11 cellular contexts compared by ENCODE assay signal in genomic region chr15:22989576-22990477, GRCh38. TPM values are rescaled to one million over a fixed set of nuclear protein-coding genes. Genes with fewer than 3 reads are reported as not detected.
DNase-seq lines count a peak whose midpoint lies in the region; ATAC-seq and TF ChIP-seq lines count a peak whose summit lies in the region.
"Had no signal": no experiment of that assay in that cellular context is flagged by ENCODE, and none has a peak within 500 bp of the region (broad histone marks: within the 10 kb centered on the region; RNA-seq: fewer than 3 reads in every experiment).

No MANE protein-coding gene starts in this region.

- WGBS in psoas muscle, 3 donors = 63 to 69% (median 64%) methylated on average over 7 of the region's 7 CpGs

- H3K4me1 ChIP-seq in DND-41 (ENCODE audit: insufficient read depth, low read length) (no peaks in the 10 kb centered on the region), Karpas-422 (ENCODE audit: low read length) (no peaks in the 10 kb centered on the region), psoas muscle (no peaks in the 10 kb centered on the region)

- H3K9me3 ChIP-seq in DND-41 (ENCODE audit: insufficient read depth, low read length, severe bottlenecking) = no peaks in the 10 kb centered on the region
- H3K9me3 ChIP-seq in Karpas-422 (ENCODE audit: low read length) = no peaks in the 10 kb centered on the region
- no peaks in the 10 kb centered on the region for H3K9me3 ChIP-seq in psoas muscle
- H3K9me3 ChIP-seq: thoracic aorta had no signal

- intact Hi-C loops in psoas muscle (cut with DNase I) = loop anchor here in 1 of 2 donors (10.0 kb wide), 1 partner anchor 45 kb away; the partner anchor contains the start of gene TUBGCP5

- no peak for DNase-seq in DND-41
- DNase-seq in Karpas-422 = peak; percentile 48
- peak; percentile 56 for DNase-seq in coronary artery (ENCODE audit: low spot score)
- DNase-seq in psoas muscle = no peak
- DNase-seq in NOMO-1 (lab: John Stamatoyannopoulos, UW; ENCODE audit: unreplicated experiment in 2 of 2) = no peak
- DNase-seq: activated CD4-positive, alpha-beta T cell treated with anti-CD3 and anti-CD28 coated beads, Interleukin-2, amount 10 ng/mL, durations not matched to agents 24 days and 14 days; SHP77 treated with DMSO at 0.1 percent for 48 hours; T1000 had no signal

- H2AFZ ChIP-seq in DND-41 (ENCODE audit: low read depth, low read length) = no peak overlapping the region
- H2AFZ ChIP-seq in Karpas-422 (ENCODE audit: low read length) = no peak overlapping the region

- no peaks in the 10 kb centered on the region for H4K20me1 ChIP-seq in DND-41 (ENCODE audit: insufficient read depth, low read length)
- H4K20me1 ChIP-seq in Karpas-422 (ENCODE audit: insufficient read depth, low read depth, low read length) = no peaks in the 10 kb centered on the region

- no peaks in the 10 kb centered on the region for H3K9me2 ChIP-seq in Karpas-422 (replicated peaks; ENCODE audit: insufficient read depth, low read length)

- H3K9ac ChIP-seq in DND-41 (ENCODE audit: low read depth, low read length) = no peak overlapping the region
- no peak overlapping the region for H3K9ac ChIP-seq in Karpas-422 (ENCODE audit: low read length)

- H3K27ac ChIP-seq in DND-41 (ENCODE audit: low read length) (no peak overlapping the region), Karpas-422 (ENCODE audit: low read length) (no peak overlapping the region), coronary artery (no peak overlapping the region), psoas muscle (no peak overlapping the region)
- H3K27ac ChIP-seq: thoracic aorta had no signal

- H3K27me3 ChIP-seq in DND-41 (ENCODE audit: insufficient read depth, low read length, poor library complexity) = no peaks in the 10 kb centered on the region
- H3K27me3 ChIP-seq in Karpas-422 (ENCODE audit: low read length) = no peaks in the 10 kb centered on the region
- no peaks in the 10 kb centered on the region for H3K27me3 ChIP-seq in psoas muscle (ENCODE audit: insufficient read depth in 3 of 3, low read length in 2 of 3)

- no peaks in the 10 kb centered on the region for H3K79me2 ChIP-seq in DND-41 (ENCODE audit: insufficient read depth, low read length)
- no peaks in the 10 kb centered on the region for H3K79me2 ChIP-seq in Karpas-422 (ENCODE audit: low read length)

- H3K36me3 ChIP-seq in DND-41 (ENCODE audit: insufficient read depth, low read length) (peaks cover 7% of the 10 kb centered on the region; the same call in 1 of the 2 replicates), Karpas-422 (ENCODE audit: insufficient read depth, low read length) (peaks cover 3% of the 10 kb centered on the region; the same call in 1 of the 2 replicates), psoas muscle (ENCODE audit: insufficient read depth in 1 of 2, low read depth in 1 of 2) (peaks cover 0 to 12% of the 10 kb centered on the region in 2 donors)

- no peak overlapping the region for H3K4me3 ChIP-seq in DND-41 (ENCODE audit: low read depth in 1 of 2, low read length in 2 of 2)
- H3K4me3 ChIP-seq in Karpas-422 (ENCODE audit: low read length) = no peak overlapping the region
- no peak overlapping the region for H3K4me3 ChIP-seq in coronary artery
- no peak overlapping the region for H3K4me3 ChIP-seq in psoas muscle
- H3K4me3 ChIP-seq: thoracic aorta had no signal

- TF ChIP-seq CTCF in DND-41 (IDR thresholded peaks at IDR 0.05; ENCODE audit: borderline replicate concordance, extremely low read depth, low read length, poor library complexity, severe bottlenecking) (peak; percentile 30), coronary artery (IDR thresholded peaks at IDR 0.05) (no peak), psoas muscle (IDR thresholded peaks at IDR 0.05) (no peak)

- ATAC-seq in DND-41 (ENCODE audit: insufficient read depth, low read depth) = peak; percentile 40; the same call in 1 of the 3 replicates
- ATAC-seq in psoas muscle = peak; percentile 70 to 78 (median 72)
- no peak for ATAC-seq in GM21423 (IDR thresholded peaks at IDR 0.05; ENCODE audit: unreplicated experiment)
- no peak for ATAC-seq in HG03095 (IDR thresholded peaks at IDR 0.05; ENCODE audit: unreplicated experiment)

- H3K4me2 ChIP-seq in DND-41 (ENCODE audit: insufficient read depth, low read length) (no peak overlapping the region), Karpas-422 (ENCODE audit: low read depth, low read length, poor library complexity, severe bottlenecking) (no peak overlapping the region)

RNA-seq across cellular contexts. Expression of gene CYFIP1, which starts 9.7 kb away (rescaled TPM):
- 0.04 and 1.7 TPM in 2 replicates for total RNA-seq in Karpas-422 (2014; rRNA removed; shearing (Covaris generic); ENCODE audit: low replicate concordance)
- total RNA-seq in psoas muscle = 10 to 100 TPM; 23.3 to 43.0 (median 28.8) TPM
- 10 to 100 TPM in 2 of 3 donors, 1 to 10 TPM in 1; 9.1 to 17.8 (median 10.0) TPM for polyA plus RNA-seq in psoas muscle

RNA-seq across cellular contexts. Expression of gene TUBGCP5, which starts 49.5 kb away (rescaled TPM):
- total RNA-seq in Karpas-422 (2014; rRNA removed; shearing (Covaris generic); ENCODE audit: low replicate concordance) = 15.3 and 17.9 TPM in 2 replicates
- total RNA-seq in psoas muscle = 10 to 100 TPM in 3 of 4 donors, 1 to 10 TPM in 1; 9.2 to 15.1 (median 12.1) TPM
- polyA plus RNA-seq in psoas muscle = 1 to 10 TPM; 5.1 to 9.3 (median 6.2) TPM

Comparison
In these comparisons a context has a peak if more than half of its experiments do, and no peak if none do; other contexts are left out.
1. ATAC-seq: peak in DND-41 (single experiment) and psoas muscle (4 of 4); none in GM21423 (single experiment) and HG03095 (single experiment).
2. DNase-seq: peak in Karpas-422 (single experiment) and coronary artery (single experiment); none in DND-41 (single experiment), psoas muscle (0 of 2) and NOMO-1 (0 of 2).